Comparison of ENCODE assay signal across 1 cellular context in genomic region chr2:24570225-24570624, GRCh38.
TF ChIP-seq lines count a peak whose summit lies in the region.

No MANE protein-coding gene starts in this region.

TF ChIP-seq in A549, 52 proteins besides CTCF, POLR2A, EP300 and RAD21 (continued from another document):
- TF ChIP-seq, protein P1, sequence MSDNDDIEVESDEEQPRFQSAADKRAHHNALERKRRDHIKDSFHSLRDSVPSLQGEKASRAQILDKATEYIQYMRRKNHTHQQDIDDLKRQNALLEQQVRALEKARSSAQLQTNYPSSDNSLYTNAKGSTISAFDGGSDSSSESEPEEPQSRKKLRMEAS (IDR thresholded peaks at IDR 0.05): no peak
- TF ChIP-seq JUNB (IDR thresholded peaks at IDR 0.05): no peak
